In the genomic region with DNA sequence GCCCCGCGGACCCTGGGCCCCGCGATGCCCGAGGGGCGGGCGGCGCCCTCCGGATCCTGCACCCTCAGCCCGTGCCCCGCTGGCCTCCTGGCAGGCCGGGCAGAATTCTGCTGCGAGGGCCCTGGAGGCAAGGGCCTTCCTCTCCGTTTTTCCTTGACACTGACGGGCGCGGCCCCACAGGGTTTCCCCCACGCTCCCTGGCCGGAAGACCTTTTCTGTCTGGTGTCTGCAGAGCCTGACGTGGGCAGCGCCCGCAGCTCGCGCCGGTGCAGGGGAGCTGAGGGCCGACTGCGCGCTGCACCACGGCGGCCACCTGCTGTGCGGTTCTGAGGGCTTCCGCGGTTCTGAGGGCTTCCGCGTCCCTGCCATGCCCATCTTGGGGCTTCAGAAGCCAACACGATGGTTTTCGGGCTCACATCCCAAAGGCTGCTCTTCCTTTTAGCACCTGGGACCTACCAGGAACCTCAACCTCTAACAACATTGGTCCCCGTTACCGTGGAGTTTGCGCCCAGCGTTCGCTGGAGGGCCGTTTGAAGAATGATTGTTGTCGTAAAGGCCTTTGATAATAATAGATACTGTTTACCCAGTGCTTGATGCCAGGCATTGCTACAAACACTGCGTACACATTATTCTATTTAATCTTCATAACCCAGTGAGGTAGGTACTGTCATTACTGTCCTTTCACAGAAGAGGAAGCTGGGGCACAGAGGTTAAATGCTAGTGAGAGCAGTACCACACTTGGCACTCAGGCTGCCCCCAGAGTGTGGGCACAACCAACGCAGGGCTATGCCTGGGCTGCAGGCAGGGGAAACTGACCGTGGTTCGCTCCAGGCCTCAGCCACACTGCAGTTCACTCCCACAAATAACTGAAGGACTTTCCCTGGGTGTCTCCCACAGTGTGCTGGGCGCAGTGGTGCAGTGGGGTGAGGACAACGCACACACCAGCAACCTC, we compare ENCODE assay signal across 1 cellular context.
A peak's percentile ranks its signal among the peaks of the same experiment; 100 is the strongest.
TF ChIP-seq lines count a peak whose summit lies in the region.

No MANE protein-coding gene starts in this region.

TF ChIP-seq in K562, 482 proteins besides CTCF, POLR2A, EP300 and RAD21 (continued from another document and continues in another):
- TF ChIP-seq ZNF407 (IDR thresholded peaks at IDR 0.05; ENCODE audit: low read depth) (no peak), CREB1 (IDR thresholded peaks at IDR 0.05) (no peak), CREB1 (CRISPR knock-in tag; IDR thresholded peaks at IDR 0.05) (no peak), TRIM24 (IDR thresholded peaks at IDR 0.05) (no peak), RREB1 (CRISPR knock-in tag; IDR thresholded peaks at IDR 0.05) (0 out of 2 replicates have a peak, but pooled peaks have one; percentile 21), MECOM (CRISPR knock-in tag; IDR thresholded peaks at IDR 0.05) (no peak), MBD1 (CRISPR knock-in tag; IDR thresholded peaks at IDR 0.05) (peak; percentile 23; the same call in 1 of the 2 replicates), TRIM25 (IDR thresholded peaks at IDR 0.05; ENCODE audit: borderline replicate concordance) (no peak), ATF7 (IDR thresholded peaks at IDR 0.05) (no peak), GABPB1 (CRISPR knock-in tag; IDR thresholded peaks at IDR 0.05) (0 out of 2 replicates have a peak, but pooled peaks have one; percentile 59), MAX (CRISPR knock-in tag; IDR thresholded peaks at IDR 0.05) (peak; percentile 49), HDGF (IDR thresholded peaks at IDR 0.05) (no peak), HNRNPLL (IDR thresholded peaks at IDR 0.05; ENCODE audit: low read depth, low read length, poor library complexity, severe bottlenecking) (peak; percentile 8), NRF1 (conservative IDR thresholded peaks at IDR 0.05 in 1 of 2, IDR thresholded peaks at IDR 0.05 in 1 of 2) (peak; percentile 56 to 67), MXI1 (IDR thresholded peaks at IDR 0.05; ENCODE audit: low read depth, low read length) (no peak), ZBTB1 (CRISPR knock-in tag; IDR thresholded peaks at IDR 0.05; ENCODE audit: borderline replicate concordance, low read depth) (0 out of 2 replicates have a peak, but pooled peaks have one; percentile 41), ARID3A (IDR thresholded peaks at IDR 0.05; ENCODE audit: borderline replicate concordance, low read depth, low read length) (no peak), ZNF224 (CRISPR knock-in tag; IDR thresholded peaks at IDR 0.05) (0 out of 2 replicates have a peak, but pooled peaks have one; percentile 39), CCNT2 (IDR thresholded peaks at IDR 0.05; ENCODE audit: borderline replicate concordance, extremely low read depth, insufficient read length, low read depth, low read length) (no peak), ZFX (CRISPR knock-in tag; IDR thresholded peaks at IDR 0.05) (peak; percentile 55), FIP1L1 (IDR thresholded peaks at IDR 0.05; ENCODE audit: low read depth, low read length, poor library complexity, severe bottlenecking) (peak; percentile 35), CBFB (CRISPR knock-in tag; IDR thresholded peaks at IDR 0.05) (no peak)
- TF ChIP-seq, protein P1, sequence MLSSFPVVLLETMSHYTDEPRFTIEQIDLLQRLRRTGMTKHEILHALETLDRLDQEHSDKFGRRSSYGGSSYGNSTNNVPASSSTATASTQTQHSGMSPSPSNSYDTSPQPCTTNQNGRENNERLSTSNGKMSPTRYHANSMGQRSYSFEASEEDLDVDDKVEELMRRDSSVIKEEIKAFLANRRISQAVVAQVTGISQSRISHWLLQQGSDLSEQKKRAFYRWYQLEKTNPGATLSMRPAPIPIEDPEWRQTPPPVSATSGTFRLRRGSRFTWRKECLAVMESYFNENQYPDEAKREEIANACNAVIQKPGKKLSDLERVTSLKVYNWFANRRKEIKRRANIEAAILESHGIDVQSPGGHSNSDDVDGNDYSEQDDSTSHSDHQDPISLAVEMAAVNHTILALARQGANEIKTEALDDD (IDR thresholded peaks at IDR 0.05), result no peak
- TF ChIP-seq, protein P2, sequence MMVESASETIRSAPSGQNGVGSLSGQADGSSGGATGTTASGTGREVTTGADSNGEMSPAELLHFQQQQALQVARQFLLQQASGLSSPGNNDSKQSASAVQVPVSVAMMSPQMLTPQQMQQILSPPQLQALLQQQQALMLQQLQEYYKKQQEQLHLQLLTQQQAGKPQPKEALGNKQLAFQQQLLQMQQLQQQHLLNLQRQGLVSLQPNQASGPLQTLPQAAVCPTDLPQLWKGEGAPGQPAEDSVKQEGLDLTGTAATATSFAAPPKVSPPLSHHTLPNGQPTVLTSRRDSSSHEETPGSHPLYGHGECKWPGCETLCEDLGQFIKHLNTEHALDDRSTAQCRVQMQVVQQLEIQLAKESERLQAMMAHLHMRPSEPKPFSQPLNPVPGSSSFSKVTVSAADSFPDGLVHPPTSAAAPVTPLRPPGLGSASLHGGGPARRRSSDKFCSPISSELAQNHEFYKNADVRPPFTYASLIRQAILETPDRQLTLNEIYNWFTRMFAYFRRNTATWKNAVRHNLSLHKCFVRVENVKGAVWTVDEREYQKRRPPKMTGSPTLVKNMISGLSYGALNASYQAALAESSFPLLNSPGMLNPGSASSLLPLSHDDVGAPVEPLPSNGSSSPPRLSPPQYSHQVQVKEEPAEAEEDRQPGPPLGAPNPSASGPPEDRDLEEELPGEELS (CRISPR knock-in tag; IDR thresholded peaks at IDR 0.05; ENCODE audit: borderline replicate concordance), result peak; percentile 86; the same call in 1 of the 2 replicates
